In the genomic region with DNA sequence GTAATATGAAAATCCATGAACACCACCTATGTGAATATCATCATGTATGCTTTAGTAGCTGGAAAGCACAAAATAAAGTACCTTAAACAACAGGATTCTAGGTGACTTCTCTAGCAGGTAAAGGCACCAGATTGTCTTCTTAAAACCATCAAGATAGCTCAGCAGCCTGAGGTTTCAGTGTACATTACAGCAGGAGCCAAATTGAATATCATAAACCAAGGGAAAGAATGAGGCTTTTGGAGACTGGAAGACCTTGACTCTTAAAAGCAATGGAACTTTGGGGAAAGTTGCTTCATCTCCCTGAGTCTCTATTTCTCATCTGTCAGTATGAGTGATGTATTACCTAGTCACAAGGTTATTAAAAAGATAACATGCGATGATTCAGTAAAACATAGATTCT, we compare ENCODE assay signal across 27 cellular contexts.
"Had no signal": no experiment of that assay in that cellular context is flagged by ENCODE, and none has a peak within 500 bp of the region (broad histone marks: within the 10 kb centered on the region; RNA-seq: fewer than 3 reads in every experiment).

No MANE protein-coding gene starts in this region.

- H3K9ac ChIP-seq: SK-N-SH had no signal

- H3K4me2 ChIP-seq: SK-N-SH had no signal

- H3K27ac ChIP-seq: Peyer's patch, SJSA1 had no signal

- ATAC-seq: K562 had no signal

- H3K36me3 ChIP-seq: Peyer's patch, SJSA1 had no signal

- DNase-seq: KG1, MM.1S, MV-4-11, NCI-H1092, NCI-H1105, NCI-H1417 treated with DMSO at 0.1 percent for 48 hours, NCI-H1436 treated with DMSO at 0.1 percent for 48 hours, NCI-H1694 treated with DMSO at 0.1 percent for 48 hours, NCI-H187 treated with DMSO at 0.1 percent for 48 hours, NCI-H2029, NCI-H2081, NCI-H2171, NCI-H226, NCI-H446 treated with DMSO at 0.1 percent for 48 hours, NCI-H510A, NCI-H524, NCI-H69, NCI-H748 treated with DMSO at 0.1 percent for 48 hours, NCI-H82, Peyer's patch, Right ventricle myocardium superior, RPMI8226, SHP77 treated with DMSO at 0.1 percent for 48 hours, SK-N-SH, SW 1271 had no signal

- H3K4me1 ChIP-seq: Peyer's patch, SJSA1 had no signal

- H3K27me3 ChIP-seq: Peyer's patch, SJSA1 had no signal

- H3K4me3 ChIP-seq: K562, Peyer's patch, SJSA1 had no signal

- H3K9me3 ChIP-seq: Peyer's patch, SJSA1 had no signal
